ENCODE assay signal across 1 cellular context in the genomic region with DNA sequence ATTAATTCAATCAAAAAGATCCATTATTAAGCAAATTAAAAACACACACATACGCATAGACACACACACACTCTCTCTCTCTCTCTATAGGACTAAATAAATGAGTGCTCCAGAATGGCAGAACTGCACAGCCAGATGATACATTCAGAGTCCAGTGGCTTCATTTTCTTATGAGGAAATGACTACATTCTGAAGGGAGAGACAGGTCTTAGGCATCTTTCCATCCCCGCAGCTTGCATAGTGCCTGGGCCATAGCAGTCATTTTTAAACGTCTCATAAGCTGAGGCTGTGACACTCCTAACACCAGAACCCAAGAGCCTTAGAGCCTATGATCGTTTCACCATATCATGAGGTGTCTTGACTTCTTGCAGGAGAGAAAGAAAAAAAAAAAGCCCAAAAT.
TF ChIP-seq lines count a peak whose summit lies in the region.

No MANE protein-coding gene starts in this region.

TF ChIP-seq in IMR-90, 13 proteins besides CTCF, POLR2A, EP300 and RAD21 (continued from another document):
- TF ChIP-seq, protein P1, sequence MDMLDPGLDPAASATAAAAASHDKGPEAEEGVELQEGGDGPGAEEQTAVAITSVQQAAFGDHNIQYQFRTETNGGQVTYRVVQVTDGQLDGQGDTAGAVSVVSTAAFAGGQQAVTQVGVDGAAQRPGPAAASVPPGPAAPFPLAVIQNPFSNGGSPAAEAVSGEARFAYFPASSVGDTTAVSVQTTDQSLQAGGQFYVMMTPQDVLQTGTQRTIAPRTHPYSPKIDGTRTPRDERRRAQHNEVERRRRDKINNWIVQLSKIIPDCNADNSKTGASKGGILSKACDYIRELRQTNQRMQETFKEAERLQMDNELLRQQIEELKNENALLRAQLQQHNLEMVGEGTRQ (IDR thresholded peaks at IDR 0.05; ENCODE audit: low read depth, low read length) = no peak
- TF ChIP-seq BHLHE40 (IDR thresholded peaks at IDR 0.05; ENCODE audit: low read depth, low read length) = no peak
- TF ChIP-seq FOS (IDR thresholded peaks at IDR 0.05; ENCODE audit: low read depth, low read length) = no peak
- TF ChIP-seq CEBPB (IDR thresholded peaks at IDR 0.05; ENCODE audit: low read depth, low read length) = no peak
